ENCODE assay signal across 17 cellular contexts in genomic region chr4:113618205-113618604, GRCh38.
DNase-seq lines count a peak whose midpoint lies in the region; TF ChIP-seq lines count a peak whose summit lies in the region.
"Had no signal": no experiment of that assay in that cellular context is flagged by ENCODE, and none has a peak within 500 bp of the region (broad histone marks: within the 10 kb centered on the region; RNA-seq: fewer than 3 reads in every experiment).

No MANE protein-coding gene starts in this region.

- no peaks in the 10 kb centered on the region for H3K9me3 Mint-ChIP-seq in T-helper 2 cell treated with Interferon-gamma antibody and Interleukin-4, amounts not matched to agents 5 μg/mL and 100 μg/mL, for 36 hours
- H3K9me3 Mint-ChIP-seq: activated CD4-positive, alpha-beta memory T cell treated with anti-CD3 and anti-CD28 coated beads for 36 hours; activated naive CD8-positive, alpha-beta T cell treated with anti-CD3 and anti-CD28 coated beads, Interleukin-2, amount 50 U/mL, for 24 hours; activated T-cell treated with anti-CD3 and anti-CD28 coated beads, Interleukin-2, amount 50 U/mL, for 4 hours; CD8-positive, alpha-beta memory T cell; H9; natural killer cell had no signal

- TF ChIP-seq CTCF in fibroblast of mammary gland (conservative IDR thresholded peaks at IDR 0.05; ENCODE audit: control insufficient read depth, insufficient read depth, low read depth, low read length), result no peak

- peaks cover 3% of the 10 kb centered on the region for H3K36me3 Mint-ChIP-seq in T-helper 2 cell treated with Interferon-gamma antibody and Interleukin-4, amounts not matched to agents 5 μg/mL and 100 μg/mL, for 36 hours (ENCODE audit: low read depth)
- H3K36me3 Mint-ChIP-seq: natural killer cell had no signal

- no peak overlapping the region for H3K4me3 Mint-ChIP-seq in T-helper 2 cell treated with Interferon-gamma antibody and Interleukin-4, amounts not matched to agents 5 μg/mL and 100 μg/mL, for 36 hours
- H3K4me3 Mint-ChIP-seq: activated CD4-positive, alpha-beta memory T cell treated with anti-CD3 and anti-CD28 coated beads for 36 hours; activated naive CD8-positive, alpha-beta T cell treated with anti-CD3 and anti-CD28 coated beads, Interleukin-2, amount 50 U/mL, for 24 hours; activated T-cell treated with anti-CD3 and anti-CD28 coated beads, Interleukin-2, amount 50 U/mL, for 4 hours; CD8-positive, alpha-beta memory T cell; H9; natural killer cell had no signal

- H3K27ac Mint-ChIP-seq in T-helper 2 cell treated with Interferon-gamma antibody and Interleukin-4, amounts not matched to agents 5 μg/mL and 100 μg/mL, for 36 hours, result no peak overlapping the region
- H3K27ac Mint-ChIP-seq: activated CD4-positive, alpha-beta memory T cell treated with anti-CD3 and anti-CD28 coated beads for 36 hours; activated naive CD8-positive, alpha-beta T cell treated with anti-CD3 and anti-CD28 coated beads, Interleukin-2, amount 50 U/mL, for 24 hours; CD8-positive, alpha-beta memory T cell; H9; natural killer cell had no signal

- H3K4me3 ChIP-seq in fibroblast of mammary gland (ENCODE audit: control insufficient read depth, low read depth, low read length), result no peak overlapping the region
- H3K4me3 ChIP-seq in skeletal muscle cell (ENCODE audit: low read depth, low read length), result no peak overlapping the region
- H3K4me3 ChIP-seq: lung had no signal

- DNase-seq in NCI-H446 treated with DMSO at 0.1 percent for 48 hours (lab: John Stamatoyannopoulos, UW) (peak; percentile 25), NCI-H446 (lab: John Stamatoyannopoulos, UW) (no peak), NAMALWA (ENCODE audit: low spot score) (peak; percentile 70), fibroblast of mammary gland (ENCODE audit: low read depth) (peak; percentile 58), skeletal muscle cell (ENCODE audit: low read depth) (peak; percentile 25), T-helper 2 cell (no peak), HCEC 1CT (no peak)
- DNase-seq in T-helper 2 cell treated with Interferon-gamma antibody and Interleukin-4, amounts not matched to agents 5 μg/mL and 100 μg/mL, for 36 hours (ENCODE audit: low spot score), result no peak
- DNase-seq: activated CD4-positive, alpha-beta memory T cell treated with anti-CD3 and anti-CD28 coated beads for 36 hours; activated naive CD8-positive, alpha-beta T cell treated with anti-CD3 and anti-CD28 coated beads, Interleukin-2, amount 50 U/mL, for 24 hours; activated T-cell treated with anti-CD3 and anti-CD28 coated beads, Interleukin-2, amount 50 U/mL, for 4 hours; CD8-positive, alpha-beta memory T cell; effector CD4-positive, alpha-beta T cell; H9; natural killer cell; NCI-H1694 had no signal

- no peaks in the 10 kb centered on the region for H3K27me3 Mint-ChIP-seq in T-helper 2 cell treated with Interferon-gamma antibody and Interleukin-4, amounts not matched to agents 5 μg/mL and 100 μg/mL, for 36 hours (ENCODE audit: low read depth)
- H3K27me3 Mint-ChIP-seq: activated CD4-positive, alpha-beta memory T cell treated with anti-CD3 and anti-CD28 coated beads for 36 hours; activated naive CD8-positive, alpha-beta T cell treated with anti-CD3 and anti-CD28 coated beads, Interleukin-2, amount 50 U/mL, for 24 hours; CD8-positive, alpha-beta memory T cell had no signal

- peaks cover 11% of the 10 kb centered on the region for H3K4me1 Mint-ChIP-seq in T-helper 2 cell treated with Interferon-gamma antibody and Interleukin-4, amounts not matched to agents 5 μg/mL and 100 μg/mL, for 36 hours (ENCODE audit: low read depth)
- H3K4me1 Mint-ChIP-seq: H9 had no signal

Comparison
In these comparisons a context has a peak if more than half of its experiments do, and no peak if none do; other contexts are left out.
1. DNase-seq: peak in NCI-H446 treated with DMSO at 0.1 percent for 48 hours (single experiment), NAMALWA (single experiment), fibroblast of mammary gland (single experiment) and skeletal muscle cell (single experiment); none in NCI-H446 (0 of 2), T-helper 2 cell (0 of 5), T-helper 2 cell treated with Interferon-gamma antibody and Interleukin-4, amounts not matched to agents 5 μg/mL and 100 μg/mL, for 36 hours (single experiment) and HCEC 1CT (single experiment).